Comparison of ENCODE assay signal across 28 cellular contexts in the genomic region with DNA sequence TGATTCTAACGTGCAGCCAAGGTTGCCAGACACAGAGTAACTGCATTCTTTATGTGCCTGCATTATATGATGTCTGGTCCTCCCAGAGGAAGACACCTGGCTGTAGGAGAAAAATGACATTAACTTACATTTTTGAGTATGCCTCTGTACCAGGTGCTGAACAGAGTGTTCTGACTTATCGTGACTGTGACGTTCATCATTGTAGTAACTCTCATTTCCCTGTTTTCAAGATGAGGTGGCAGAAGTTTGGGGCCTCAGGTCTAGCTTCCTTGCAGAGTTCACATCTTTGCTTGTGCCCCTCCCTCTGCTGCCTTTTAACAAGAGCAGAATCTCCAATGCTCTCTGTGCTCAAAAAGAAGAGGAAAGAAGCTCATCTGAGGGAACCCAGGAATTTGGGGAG.
"Had no signal": no experiment of that assay in that cellular context is flagged by ENCODE, and none has a peak within 500 bp of the region (broad histone marks: within the 10 kb centered on the region; RNA-seq: fewer than 3 reads in every experiment).

No MANE protein-coding gene starts in this region.

- H3K27ac ChIP-seq: dorsolateral prefrontal cortex, epithelial cell of prostate, esophagus muscularis mucosa, foreskin keratinocyte, gastroesophageal sphincter, heart left ventricle, hepatocyte, left lung, neutrophil, pancreas, right lobe of liver, suprapubic skin, vagina had no signal

- H3K4me2 ChIP-seq: hepatocyte had no signal

- H3K36me3 Mint-ChIP-seq: mesothelial cell of epicardium; naive B cell; natural killer cell treated with Interleukin-12 subunit alpha and Interleukin-12 subunit beta and Interleukin-15 and Interleukin-18, amount 100 ng/mL, for 72 hours had no signal

- H3K79me2 ChIP-seq: hepatocyte had no signal

- H3K4me3 ChIP-seq: dorsolateral prefrontal cortex, esophagus muscularis mucosa, gastroesophageal sphincter, heart left ventricle, hepatocyte, left lung, mucosa of descending colon, pancreas, right lobe of liver, suprapubic skin, vagina had no signal

- H3K9me3 Mint-ChIP-seq: endodermal cell; mesothelial cell of epicardium; natural killer cell treated with Interleukin-12 subunit alpha and Interleukin-12 subunit beta and Interleukin-15 and Interleukin-18, amount 100 ng/mL, for 72 hours; neural crest cell; stimulated activated naive CD8-positive, alpha-beta T cell treated with anti-CD3 and anti-CD28 coated beads, Interleukin-15, amount 100 ng/mL, for 72 hours had no signal

- ATAC-seq: foreskin keratinocyte; gastroesophageal sphincter; heart left ventricle; left lung; mucosa of descending colon; natural killer cell treated with Interleukin-12 subunit alpha and Interleukin-12 subunit beta and Interleukin-15 and Interleukin-18, amount 100 ng/mL, for 72 hours; right lobe of liver; stimulated activated naive CD8-positive, alpha-beta T cell treated with anti-CD3 and anti-CD28 coated beads, Interleukin-15, amount 100 ng/mL, for 72 hours had no signal

- H3K4me1 Mint-ChIP-seq: mesothelial cell of epicardium; naive B cell; stimulated activated naive CD8-positive, alpha-beta T cell treated with anti-CD3 and anti-CD28 coated beads, Interleukin-15, amount 100 ng/mL, for 72 hours had no signal

- H3K4me3 Mint-ChIP-seq: endodermal cell; mesothelial cell of epicardium; naive B cell; natural killer cell treated with Interleukin-12 subunit alpha and Interleukin-12 subunit beta and Interleukin-15 and Interleukin-18, amount 100 ng/mL, for 72 hours; neural crest cell; stimulated activated naive CD8-positive, alpha-beta T cell treated with anti-CD3 and anti-CD28 coated beads, Interleukin-15, amount 100 ng/mL, for 72 hours had no signal

- H3K36me3 ChIP-seq: esophagus muscularis mucosa, gastroesophageal sphincter, heart left ventricle, left lung, neutrophil, pancreas, right lobe of liver, suprapubic skin, vagina had no signal

- H3K9me3 ChIP-seq: esophagus muscularis mucosa, gastroesophageal sphincter, heart left ventricle, left lung, mucosa of descending colon, neutrophil, pancreas, right lobe of liver, suprapubic skin, vagina had no signal

- H2AFZ ChIP-seq: hepatocyte had no signal

- H3K27ac Mint-ChIP-seq: endodermal cell; mesothelial cell of epicardium; naive B cell; natural killer cell treated with Interleukin-12 subunit alpha and Interleukin-12 subunit beta and Interleukin-15 and Interleukin-18, amount 100 ng/mL, for 72 hours; stimulated activated naive CD8-positive, alpha-beta T cell treated with anti-CD3 and anti-CD28 coated beads, Interleukin-15, amount 100 ng/mL, for 72 hours had no signal

- H3K4me1 ChIP-seq: esophagus muscularis mucosa, foreskin keratinocyte, gastroesophageal sphincter, heart left ventricle, left lung, right lobe of liver, suprapubic skin, vagina had no signal

- DNase-seq: dorsolateral prefrontal cortex; effector CD4-positive, alpha-beta T cell; endodermal cell; foreskin keratinocyte; heart left ventricle; kidney; left lung; mesenchymal stem cell; mucosa of descending colon; naive B cell; right lobe of liver; small intestine; stimulated activated CD4-positive, alpha-beta T cell treated with anti-CD3 and anti-CD28 coated beads, Interleukin-15, amount 100 ng/mL, for 24 hours; stimulated activated CD4-positive, alpha-beta T cell treated with anti-CD3 and anti-CD28 coated beads, Interleukin-2, amount 100 ng/mL, for 48 hours; stimulated activated naive CD4-positive, alpha-beta T cell; stimulated activated naive CD8-positive, alpha-beta T cell treated with anti-CD3 and anti-CD28 coated beads, Interleukin-15, amount 100 ng/mL, for 72 hours; trophoblast cell had no signal
